In the genomic region with DNA sequence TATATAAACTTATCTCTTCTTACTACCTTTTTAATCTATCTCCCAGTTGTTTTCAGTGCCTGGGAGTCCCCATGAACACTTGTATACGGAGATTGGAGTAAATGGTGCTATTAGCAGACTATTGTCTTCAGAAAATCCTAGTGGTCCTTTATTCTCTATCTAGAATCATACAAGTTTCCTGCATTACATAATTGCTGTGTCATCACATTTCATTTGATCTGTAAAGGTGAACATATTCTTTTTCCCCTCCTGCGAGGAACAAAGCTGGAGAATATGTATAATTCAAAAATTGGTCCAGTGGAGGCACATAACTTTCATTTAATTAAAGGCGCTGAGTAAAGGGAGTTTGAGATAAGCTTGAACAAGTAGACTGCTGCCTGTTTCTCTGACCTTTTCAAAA, we compare ENCODE assay signal across 25 cellular contexts.
"Had no signal": no experiment of that assay in that cellular context is flagged by ENCODE, and none has a peak within 500 bp of the region (broad histone marks: within the 10 kb centered on the region; RNA-seq: fewer than 3 reads in every experiment).

No MANE protein-coding gene starts in this region.

- H2AFZ ChIP-seq: hepatocyte had no signal

- H3K27ac ChIP-seq: hepatocyte, lower lobe of right lung, ovary, right atrium auricular region, stomach, testis, thyroid gland, transverse colon, upper lobe of right lung had no signal

- FAIRE-seq: small intestine, urothelium cell line had no signal

- H3K27me3 Mint-ChIP-seq: natural killer cell treated with Interleukin-12 subunit alpha and Interleukin-12 subunit beta and Interleukin-15 and Interleukin-18, amount 100 ng/mL, for 72 hours; progenitor cell of endocrine pancreas; stimulated activated naive B cell treated with anti-CD40 and anti-IgM and Interleukin-4, amounts not matched to agents 10 μg/mL and 1 μg/mL and 100 μg/mL, for 72 hours had no signal

- H3K36me3 Mint-ChIP-seq: naive thymus-derived CD4-positive, alpha-beta T cell; natural killer cell treated with Interleukin-12 subunit alpha and Interleukin-12 subunit beta and Interleukin-15 and Interleukin-18, amount 100 ng/mL, for 72 hours; stimulated activated naive B cell treated with anti-CD40 and anti-IgM and Interleukin-4, amounts not matched to agents 10 μg/mL and 1 μg/mL and 100 μg/mL, for 72 hours had no signal

- ATAC-seq: left lobe of liver; lower lobe of right lung; naive thymus-derived CD4-positive, alpha-beta T cell; natural killer cell treated with Interleukin-12 subunit alpha and Interleukin-12 subunit beta and Interleukin-15 and Interleukin-18, amount 100 ng/mL, for 72 hours; sciatic nerve; stimulated activated naive B cell treated with anti-CD40 and anti-IgM and Interleukin-4, amounts not matched to agents 10 μg/mL and 1 μg/mL and 100 μg/mL, for 72 hours; stimulated activated naive CD8-positive, alpha-beta T cell treated with anti-CD3 and anti-CD28 coated beads, Interleukin-15, Interleukin-2, amounts not matched to agents 100 U/mL and 50 U/mL, for 24 hours; upper lobe of right lung had no signal

- H3K79me2 ChIP-seq: hepatocyte had no signal

- H3K4me3 ChIP-seq: heart right ventricle, hepatocyte, lower lobe of right lung, ovary, right atrium auricular region, stomach, testis, thyroid gland, transverse colon, upper lobe of right lung had no signal

- H3K4me1 ChIP-seq: lower lobe of right lung, right atrium auricular region, stomach, testis, thyroid gland, transverse colon, upper lobe of right lung had no signal

- H3K27me3 ChIP-seq: heart right ventricle, hepatocyte, ovary, right atrium auricular region, stomach, testis, thyroid gland, transverse colon, upper lobe of right lung had no signal

- H3K9me3 Mint-ChIP-seq: stimulated activated naive B cell treated with anti-CD40 and anti-IgM and Interleukin-4, amounts not matched to agents 10 μg/mL and 1 μg/mL and 100 μg/mL, for 72 hours had no signal

- H3K4me1 Mint-ChIP-seq: naive thymus-derived CD4-positive, alpha-beta T cell; stimulated activated naive B cell treated with anti-CD40 and anti-IgM and Interleukin-4, amounts not matched to agents 10 μg/mL and 1 μg/mL and 100 μg/mL, for 72 hours had no signal

- H3K4me2 ChIP-seq: hepatocyte had no signal

- H3K4me3 Mint-ChIP-seq: naive thymus-derived CD4-positive, alpha-beta T cell; natural killer cell treated with Interleukin-12 subunit alpha and Interleukin-12 subunit beta and Interleukin-15 and Interleukin-18, amount 100 ng/mL, for 72 hours; stimulated activated naive B cell treated with anti-CD40 and anti-IgM and Interleukin-4, amounts not matched to agents 10 μg/mL and 1 μg/mL and 100 μg/mL, for 72 hours had no signal

- DNase-seq: heart right ventricle; islet precursor cell; lower lobe of right lung; mammary epithelial cell; mesenchymal stem cell; naive thymus-derived CD4-positive, alpha-beta T cell; ovary; small intestine; stimulated activated CD4-positive, alpha-beta T cell treated with anti-CD3 and anti-CD28 coated beads, Interleukin-15, amount 100 ng/mL, for 24 hours; stimulated activated CD4-positive, alpha-beta T cell treated with anti-CD3 and anti-CD28 coated beads, Interleukin-2, amount 100 ng/mL, for 24 hours; stimulated activated CD4-positive, alpha-beta T cell treated with anti-CD3 and anti-CD28 coated beads, Interleukin-4, amount 100 ng/mL, for 1 hour; stimulated activated naive B cell treated with anti-CD40 and anti-IgM and Interleukin-4, amounts not matched to agents 10 μg/mL and 1 μg/mL and 100 μg/mL, for 72 hours; stimulated activated naive CD8-positive, alpha-beta T cell treated with anti-CD3 and anti-CD28 coated beads, Interleukin-15, Interleukin-2, amounts not matched to agents 100 U/mL and 50 U/mL, for 24 hours; stomach; testis; thyroid gland; transverse colon; upper lobe of right lung had no signal

- H3K36me3 ChIP-seq: heart right ventricle, lower lobe of right lung, ovary, right atrium auricular region, stomach, thyroid gland, transverse colon, upper lobe of right lung had no signal

- H3K27ac Mint-ChIP-seq: naive thymus-derived CD4-positive, alpha-beta T cell; natural killer cell treated with Interleukin-12 subunit alpha and Interleukin-12 subunit beta and Interleukin-15 and Interleukin-18, amount 100 ng/mL, for 72 hours; progenitor cell of endocrine pancreas; stimulated activated naive B cell treated with anti-CD40 and anti-IgM and Interleukin-4, amounts not matched to agents 10 μg/mL and 1 μg/mL and 100 μg/mL, for 72 hours had no signal

- H3K9me3 ChIP-seq: heart right ventricle, lower lobe of right lung, ovary, right atrium auricular region, stomach, testis, thyroid gland, transverse colon, upper lobe of right lung had no signal
